In the genomic region with DNA sequence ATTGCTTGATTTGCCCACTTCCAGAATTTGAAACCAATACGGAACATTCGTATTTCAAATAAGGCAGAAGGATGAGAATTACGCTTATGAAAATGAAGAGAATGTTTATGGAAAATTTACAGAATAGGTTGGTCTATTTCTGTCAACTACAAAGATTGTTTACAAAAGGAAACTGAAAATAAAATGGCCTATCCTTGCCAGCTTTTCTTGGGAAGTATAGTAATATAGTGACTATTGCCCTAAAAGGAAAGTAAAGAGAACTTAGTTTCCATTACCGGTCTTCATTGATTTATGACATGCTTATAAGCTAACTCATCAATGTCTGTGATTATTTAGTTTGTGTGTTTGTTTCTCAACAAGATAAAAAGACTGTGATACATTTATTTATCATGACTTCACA, we compare ENCODE assay signal across 1 cellular context.
TF ChIP-seq lines count a peak whose summit lies in the region.

No MANE protein-coding gene starts in this region.

TF ChIP-seq in K562, 482 proteins besides CTCF, POLR2A, EP300 and RAD21:
- TF ChIP-seq, protein P1, sequence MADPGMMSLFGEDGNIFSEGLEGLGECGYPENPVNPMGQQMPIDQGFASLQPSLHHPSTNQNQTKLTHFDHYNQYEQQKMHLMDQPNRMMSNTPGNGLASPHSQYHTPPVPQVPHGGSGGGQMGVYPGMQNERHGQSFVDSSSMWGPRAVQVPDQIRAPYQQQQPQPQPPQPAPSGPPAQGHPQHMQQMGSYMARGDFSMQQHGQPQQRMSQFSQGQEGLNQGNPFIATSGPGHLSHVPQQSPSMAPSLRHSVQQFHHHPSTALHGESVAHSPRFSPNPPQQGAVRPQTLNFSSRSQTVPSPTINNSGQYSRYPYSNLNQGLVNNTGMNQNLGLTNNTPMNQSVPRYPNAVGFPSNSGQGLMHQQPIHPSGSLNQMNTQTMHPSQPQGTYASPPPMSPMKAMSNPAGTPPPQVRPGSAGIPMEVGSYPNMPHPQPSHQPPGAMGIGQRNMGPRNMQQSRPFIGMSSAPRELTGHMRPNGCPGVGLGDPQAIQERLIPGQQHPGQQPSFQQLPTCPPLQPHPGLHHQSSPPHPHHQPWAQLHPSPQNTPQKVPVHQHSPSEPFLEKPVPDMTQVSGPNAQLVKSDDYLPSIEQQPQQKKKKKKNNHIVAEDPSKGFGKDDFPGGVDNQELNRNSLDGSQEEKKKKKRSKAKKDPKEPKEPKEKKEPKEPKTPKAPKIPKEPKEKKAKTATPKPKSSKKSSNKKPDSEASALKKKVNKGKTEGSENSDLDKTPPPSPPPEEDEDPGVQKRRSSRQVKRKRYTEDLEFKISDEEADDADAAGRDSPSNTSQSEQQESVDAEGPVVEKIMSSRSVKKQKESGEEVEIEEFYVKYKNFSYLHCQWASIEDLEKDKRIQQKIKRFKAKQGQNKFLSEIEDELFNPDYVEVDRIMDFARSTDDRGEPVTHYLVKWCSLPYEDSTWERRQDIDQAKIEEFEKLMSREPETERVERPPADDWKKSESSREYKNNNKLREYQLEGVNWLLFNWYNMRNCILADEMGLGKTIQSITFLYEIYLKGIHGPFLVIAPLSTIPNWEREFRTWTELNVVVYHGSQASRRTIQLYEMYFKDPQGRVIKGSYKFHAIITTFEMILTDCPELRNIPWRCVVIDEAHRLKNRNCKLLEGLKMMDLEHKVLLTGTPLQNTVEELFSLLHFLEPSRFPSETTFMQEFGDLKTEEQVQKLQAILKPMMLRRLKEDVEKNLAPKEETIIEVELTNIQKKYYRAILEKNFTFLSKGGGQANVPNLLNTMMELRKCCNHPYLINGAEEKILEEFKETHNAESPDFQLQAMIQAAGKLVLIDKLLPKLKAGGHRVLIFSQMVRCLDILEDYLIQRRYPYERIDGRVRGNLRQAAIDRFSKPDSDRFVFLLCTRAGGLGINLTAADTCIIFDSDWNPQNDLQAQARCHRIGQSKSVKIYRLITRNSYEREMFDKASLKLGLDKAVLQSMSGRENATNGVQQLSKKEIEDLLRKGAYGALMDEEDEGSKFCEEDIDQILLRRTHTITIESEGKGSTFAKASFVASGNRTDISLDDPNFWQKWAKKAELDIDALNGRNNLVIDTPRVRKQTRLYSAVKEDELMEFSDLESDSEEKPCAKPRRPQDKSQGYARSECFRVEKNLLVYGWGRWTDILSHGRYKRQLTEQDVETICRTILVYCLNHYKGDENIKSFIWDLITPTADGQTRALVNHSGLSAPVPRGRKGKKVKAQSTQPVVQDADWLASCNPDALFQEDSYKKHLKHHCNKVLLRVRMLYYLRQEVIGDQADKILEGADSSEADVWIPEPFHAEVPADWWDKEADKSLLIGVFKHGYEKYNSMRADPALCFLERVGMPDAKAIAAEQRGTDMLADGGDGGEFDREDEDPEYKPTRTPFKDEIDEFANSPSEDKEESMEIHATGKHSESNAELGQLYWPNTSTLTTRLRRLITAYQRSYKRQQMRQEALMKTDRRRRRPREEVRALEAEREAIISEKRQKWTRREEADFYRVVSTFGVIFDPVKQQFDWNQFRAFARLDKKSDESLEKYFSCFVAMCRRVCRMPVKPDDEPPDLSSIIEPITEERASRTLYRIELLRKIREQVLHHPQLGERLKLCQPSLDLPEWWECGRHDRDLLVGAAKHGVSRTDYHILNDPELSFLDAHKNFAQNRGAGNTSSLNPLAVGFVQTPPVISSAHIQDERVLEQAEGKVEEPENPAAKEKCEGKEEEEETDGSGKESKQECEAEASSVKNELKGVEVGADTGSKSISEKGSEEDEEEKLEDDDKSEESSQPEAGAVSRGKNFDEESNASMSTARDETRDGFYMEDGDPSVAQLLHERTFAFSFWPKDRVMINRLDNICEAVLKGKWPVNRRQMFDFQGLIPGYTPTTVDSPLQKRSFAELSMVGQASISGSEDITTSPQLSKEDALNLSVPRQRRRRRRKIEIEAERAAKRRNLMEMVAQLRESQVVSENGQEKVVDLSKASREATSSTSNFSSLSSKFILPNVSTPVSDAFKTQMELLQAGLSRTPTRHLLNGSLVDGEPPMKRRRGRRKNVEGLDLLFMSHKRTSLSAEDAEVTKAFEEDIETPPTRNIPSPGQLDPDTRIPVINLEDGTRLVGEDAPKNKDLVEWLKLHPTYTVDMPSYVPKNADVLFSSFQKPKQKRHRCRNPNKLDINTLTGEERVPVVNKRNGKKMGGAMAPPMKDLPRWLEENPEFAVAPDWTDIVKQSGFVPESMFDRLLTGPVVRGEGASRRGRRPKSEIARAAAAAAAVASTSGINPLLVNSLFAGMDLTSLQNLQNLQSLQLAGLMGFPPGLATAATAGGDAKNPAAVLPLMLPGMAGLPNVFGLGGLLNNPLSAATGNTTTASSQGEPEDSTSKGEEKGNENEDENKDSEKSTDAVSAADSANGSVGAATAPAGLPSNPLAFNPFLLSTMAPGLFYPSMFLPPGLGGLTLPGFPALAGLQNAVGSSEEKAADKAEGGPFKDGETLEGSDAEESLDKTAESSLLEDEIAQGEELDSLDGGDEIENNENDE (IDR thresholded peaks at IDR 0.05; ENCODE audit: low read depth, low read length): no peak
- TF ChIP-seq RNF219 (CRISPR knock-in tag; IDR thresholded peaks at IDR 0.05) (no peak), HDAC3 (IDR thresholded peaks at IDR 0.05; ENCODE audit: borderline replicate concordance, partially characterized antibody) (no peak), RAD51 (IDR thresholded peaks at IDR 0.05; ENCODE audit: borderline replicate concordance, low read depth) (no peak), ZFP1 (CRISPR knock-in tag; IDR thresholded peaks at IDR 0.05) (no peak), NR2C2 (CRISPR knock-in tag; IDR thresholded peaks at IDR 0.05) (no peak), NR2C2 (tag; IDR thresholded peaks at IDR 0.05) (no peak), KAT7 (CRISPR knock-in tag; IDR thresholded peaks at IDR 0.05; ENCODE audit: borderline replicate concordance) (no peak), MEF2D (tag; conservative IDR thresholded peaks at IDR 0.05; ENCODE audit: low read depth) (no peak), ZNF785 (CRISPR knock-in tag; IDR thresholded peaks at IDR 0.05) (no peak), NR1H2 (CRISPR knock-in tag; IDR thresholded peaks at IDR 0.05) (no peak)
- TF ChIP-seq, protein P2, sequence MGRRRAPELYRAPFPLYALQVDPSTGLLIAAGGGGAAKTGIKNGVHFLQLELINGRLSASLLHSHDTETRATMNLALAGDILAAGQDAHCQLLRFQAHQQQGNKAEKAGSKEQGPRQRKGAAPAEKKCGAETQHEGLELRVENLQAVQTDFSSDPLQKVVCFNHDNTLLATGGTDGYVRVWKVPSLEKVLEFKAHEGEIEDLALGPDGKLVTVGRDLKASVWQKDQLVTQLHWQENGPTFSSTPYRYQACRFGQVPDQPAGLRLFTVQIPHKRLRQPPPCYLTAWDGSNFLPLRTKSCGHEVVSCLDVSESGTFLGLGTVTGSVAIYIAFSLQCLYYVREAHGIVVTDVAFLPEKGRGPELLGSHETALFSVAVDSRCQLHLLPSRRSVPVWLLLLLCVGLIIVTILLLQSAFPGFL (CRISPR knock-in tag; IDR thresholded peaks at IDR 0.05): no peak
- TF ChIP-seq, protein P3, sequence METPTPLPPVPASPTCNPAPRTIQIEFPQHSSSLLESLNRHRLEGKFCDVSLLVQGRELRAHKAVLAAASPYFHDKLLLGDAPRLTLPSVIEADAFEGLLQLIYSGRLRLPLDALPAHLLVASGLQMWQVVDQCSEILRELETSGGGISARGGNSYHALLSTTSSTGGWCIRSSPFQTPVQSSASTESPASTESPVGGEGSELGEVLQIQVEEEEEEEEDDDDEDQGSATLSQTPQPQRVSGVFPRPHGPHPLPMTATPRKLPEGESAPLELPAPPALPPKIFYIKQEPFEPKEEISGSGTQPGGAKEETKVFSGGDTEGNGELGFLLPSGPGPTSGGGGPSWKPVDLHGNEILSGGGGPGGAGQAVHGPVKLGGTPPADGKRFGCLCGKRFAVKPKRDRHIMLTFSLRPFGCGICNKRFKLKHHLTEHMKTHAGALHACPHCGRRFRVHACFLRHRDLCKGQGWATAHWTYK (CRISPR knock-in tag; IDR thresholded peaks at IDR 0.05): no peak
